ENCODE assay signal across 23 cellular contexts in the genomic region with DNA sequence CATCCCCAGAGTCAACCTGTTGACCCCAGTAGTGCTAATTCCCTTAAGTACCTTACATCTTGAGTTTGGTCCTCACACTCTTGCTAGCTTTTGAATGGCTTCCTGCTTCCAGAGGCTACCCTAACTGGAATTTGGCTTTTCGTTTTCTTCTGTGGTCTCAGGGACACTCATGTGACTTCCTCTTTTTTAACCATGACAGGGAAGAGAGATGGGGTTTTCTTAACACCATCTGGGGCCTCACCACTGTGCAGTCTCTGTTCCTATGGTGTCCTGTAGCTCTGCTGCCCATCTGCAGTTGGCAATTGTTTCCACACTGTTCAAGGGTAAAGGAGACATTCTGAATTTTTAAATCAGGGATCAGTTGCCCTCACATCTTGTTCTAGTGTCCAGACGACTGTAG.
DNase-seq lines count a peak whose midpoint lies in the region; ATAC-seq and TF ChIP-seq lines count a peak whose summit lies in the region.
"Had no signal": no experiment of that assay in that cellular context is flagged by ENCODE, and none has a peak within 500 bp of the region (broad histone marks: within the 10 kb centered on the region; RNA-seq: fewer than 3 reads in every experiment).

No MANE protein-coding gene starts in this region.

- H3K4me1 ChIP-seq in SJCRH30 = no peaks in the 10 kb centered on the region
- H3K4me1 ChIP-seq: colonic mucosa, left lung, neural progenitor cell, psoas muscle had no signal

- H3K36me3 Mint-ChIP-seq in WTC11 = peaks cover 13% of the 10 kb centered on the region
- H3K36me3 Mint-ChIP-seq: activated CD8-positive, alpha-beta memory T cell treated with anti-CD3 and anti-CD28 coated beads, Interleukin-2, amount 10 ng/mL, durations not matched to agents 7 days and 5 days; activated naive CD8-positive, alpha-beta T cell treated with anti-CD3 and anti-CD28 coated beads, Interleukin-2, amount 10 ng/mL, durations not matched to agents 7 days and 5 days; brain; neural progenitor cell had no signal

- no peaks in the 10 kb centered on the region for H3K4me1 Mint-ChIP-seq in WTC11
- H3K4me1 Mint-ChIP-seq: activated CD8-positive, alpha-beta memory T cell treated with anti-CD3 and anti-CD28 coated beads, Interleukin-2, amount 10 ng/mL, durations not matched to agents 7 days and 5 days; activated naive CD8-positive, alpha-beta T cell treated with anti-CD3 and anti-CD28 coated beads, Interleukin-2, amount 10 ng/mL, durations not matched to agents 7 days and 5 days; brain; neural progenitor cell; stimulated activated naive CD8-positive, alpha-beta T cell treated with anti-CD3 and anti-CD28 coated beads, Interleukin-15, amount 100 ng/mL, for 72 hours had no signal

- H3K9me3 ChIP-seq in SJCRH30 (replicated peaks) = no peaks in the 10 kb centered on the region
- H3K9me3 ChIP-seq: colonic mucosa, mucosa of descending colon, psoas muscle had no signal

- peaks cover 40% of the 10 kb centered on the region for H3K9me3 Mint-ChIP-seq in WTC11
- H3K9me3 Mint-ChIP-seq: activated naive CD8-positive, alpha-beta T cell treated with anti-CD3 and anti-CD28 coated beads, Interleukin-2, amount 10 ng/mL, durations not matched to agents 7 days and 5 days had no signal

- no peak overlapping the region for H3K27ac Mint-ChIP-seq in WTC11
- H3K27ac Mint-ChIP-seq: activated CD8-positive, alpha-beta memory T cell treated with anti-CD3 and anti-CD28 coated beads, Interleukin-2, amount 10 ng/mL, durations not matched to agents 7 days and 5 days; activated naive CD8-positive, alpha-beta T cell treated with anti-CD3 and anti-CD28 coated beads, Interleukin-2, amount 10 ng/mL, durations not matched to agents 7 days and 5 days; brain; neural progenitor cell; stimulated activated naive CD8-positive, alpha-beta T cell treated with anti-CD3 and anti-CD28 coated beads, Interleukin-15, amount 100 ng/mL, for 72 hours had no signal

- no peaks in the 10 kb centered on the region for H3K36me3 ChIP-seq in SJCRH30
- H3K36me3 ChIP-seq: colonic mucosa, left lung, neural progenitor cell had no signal

- H3K4me3 ChIP-seq in HL-60 (replicated peaks; ENCODE audit: insufficient read depth, low read length) (no peak overlapping the region), SJCRH30 (no peak overlapping the region)
- H3K4me3 ChIP-seq: colonic mucosa, left lung, mucosa of descending colon, neural progenitor cell, psoas muscle had no signal

- peak; percentile 6 to 51 for DNase-seq in HL-60 (ENCODE audit: low read depth in 1 of 2, low spot score in 1 of 2)
- DNase-seq in SKM-1 treated with dmso at 0.1 percent for 144 hours (lab: John Stamatoyannopoulos, UW; ENCODE audit: unreplicated experiment) = peak; percentile 54
- DNase-seq in WTC11 (ENCODE audit: low spot score) = no peak
- DNase-seq in SJCRH30 = no peak
- no peak for DNase-seq in activated CD4-positive, alpha-beta T cell treated with anti-CD3 and anti-CD28 coated beads for 1 hour
- DNase-seq in T1000 (lab: John Stamatoyannopoulos, UW) = no peak
- DNase-seq: activated CD4-positive, alpha-beta T cell treated with anti-CD3 and anti-CD28 coated beads for 48 hours; activated CD8-positive, alpha-beta memory T cell treated with anti-CD3 and anti-CD28 coated beads, Interleukin-2, amount 10 ng/mL, durations not matched to agents 7 days and 5 days; activated naive CD8-positive, alpha-beta T cell treated with anti-CD3 and anti-CD28 coated beads, Interleukin-2, amount 10 ng/mL, durations not matched to agents 7 days and 5 days; colonic mucosa; COR-L47; head of caudate nucleus; left lung; mucosa of descending colon; NCI-H774; psoas muscle; stimulated activated naive CD8-positive, alpha-beta T cell treated with anti-CD3 and anti-CD28 coated beads, Interleukin-15, amount 100 ng/mL, for 72 hours; trophoblast cell had no signal

- TF ChIP-seq CTCF in HL-60 (IDR thresholded peaks at IDR 0.05; ENCODE audit: insufficient read depth, low read length) = no peak
- no peak for TF ChIP-seq CTCF in WTC11 (IDR thresholded peaks at IDR 0.05)

- H3K27me3 ChIP-seq in HL-60 (ENCODE audit: insufficient read depth, poor library complexity, severe bottlenecking) (no peaks in the 10 kb centered on the region), SJCRH30 (no peaks in the 10 kb centered on the region)
- H3K27me3 ChIP-seq: colonic mucosa, left lung, neural progenitor cell had no signal

- CTCF ChIA-PET in WTC11 (lab: Charles Lee) = no interaction called here

- POLR2A ChIA-PET in WTC11 (lab: Charles Lee) = no interaction called here

- no peak overlapping the region for H3K4me3 Mint-ChIP-seq in WTC11
- H3K4me3 Mint-ChIP-seq: activated CD8-positive, alpha-beta memory T cell treated with anti-CD3 and anti-CD28 coated beads, Interleukin-2, amount 10 ng/mL, durations not matched to agents 7 days and 5 days; activated naive CD8-positive, alpha-beta T cell treated with anti-CD3 and anti-CD28 coated beads, Interleukin-2, amount 10 ng/mL, durations not matched to agents 7 days and 5 days; brain; neural progenitor cell; stimulated activated naive CD8-positive, alpha-beta T cell treated with anti-CD3 and anti-CD28 coated beads, Interleukin-15, amount 100 ng/mL, for 72 hours had no signal

- ATAC-seq in GM18519 (IDR thresholded peaks at IDR 0.05; ENCODE audit: low FRiP score, unreplicated experiment) (peak; percentile 44), GM21367 (IDR thresholded peaks at IDR 0.05; ENCODE audit: unreplicated experiment) (peak; percentile 45), WTC11 (no peak)
- ATAC-seq: activated CD8-positive, alpha-beta memory T cell treated with anti-CD3 and anti-CD28 coated beads, Interleukin-2, amount 10 ng/mL, durations not matched to agents 7 days and 5 days; left lung; mucosa of descending colon; psoas muscle; SK-N-SH treated with all-trans-retinoic acid at 6 μM for 48 hours; stimulated activated naive CD8-positive, alpha-beta T cell treated with anti-CD3 and anti-CD28 coated beads, Interleukin-15, amount 100 ng/mL, for 72 hours had no signal

- no peaks in the 10 kb centered on the region; the same call in 1 of the 2 replicates for H3K27me3 Mint-ChIP-seq in WTC11 (ENCODE audit: low read depth)
- H3K27me3 Mint-ChIP-seq: activated CD8-positive, alpha-beta memory T cell treated with anti-CD3 and anti-CD28 coated beads, Interleukin-2, amount 10 ng/mL, durations not matched to agents 7 days and 5 days; activated naive CD8-positive, alpha-beta T cell treated with anti-CD3 and anti-CD28 coated beads, Interleukin-2, amount 10 ng/mL, durations not matched to agents 7 days and 5 days had no signal

- no peak overlapping the region for H3K27ac ChIP-seq in HL-60 (replicated peaks)
- no peak overlapping the region for H3K27ac ChIP-seq in SJCRH30
- H3K27ac ChIP-seq: colonic mucosa, left lung, neural progenitor cell, psoas muscle had no signal

TF ChIP-seq in WTC11, 78 proteins besides CTCF, POLR2A, EP300 and RAD21:
- TF ChIP-seq NR1H2 (CRISPR knock-in tag; IDR thresholded peaks at IDR 0.05) (no peak), ZNF219 (CRISPR knock-in tag; IDR thresholded peaks at IDR 0.05; ENCODE audit: borderline replicate concordance) (no peak)

Comparison
In these comparisons a context has a peak if more than half of its experiments do, and no peak if none do; other contexts are left out.
1. DNase-seq: peak in HL-60 (2 of 2) and SKM-1 treated with dmso at 0.1 percent for 144 hours (single experiment); none in WTC11 (single experiment), SJCRH30 (0 of 2), activated CD4-positive, alpha-beta T cell treated with anti-CD3 and anti-CD28 coated beads for 1 hour (single experiment) and T1000 (single experiment).